ENCODE assay signal across 1 cellular context in genomic region chr7:30702200-30702599, GRCh38.
TF ChIP-seq lines count a peak whose summit lies in the region.

No MANE protein-coding gene starts in this region.

TF ChIP-seq in GM23338, 12 proteins besides CTCF, POLR2A, EP300 and RAD21 (continued from another document):
- TF ChIP-seq ZNF462 (CRISPR knock-in tag; IDR thresholded peaks at IDR 0.05) (no peak), EZH2phosphoT487 (IDR thresholded peaks at IDR 0.05; ENCODE audit: unreplicated experiment) (no peak), JUNB (IDR thresholded peaks at IDR 0.05; ENCODE audit: unreplicated experiment) (no peak), REST (IDR thresholded peaks at IDR 0.05; ENCODE audit: unreplicated experiment) (no peak), ETS1 (IDR thresholded peaks at IDR 0.05) (no peak), ZNF331 (CRISPR knock-in tag; IDR thresholded peaks at IDR 0.05; ENCODE audit: low read depth) (no peak), STAT1 (IDR thresholded peaks at IDR 0.05; ENCODE audit: unreplicated experiment) (no peak)
TF ChIP-seq in GM23338: peak in this region for 0.
